Comparison of ENCODE assay signal across 13 cellular contexts in genomic region chr9:445033-445432, GRCh38. TPM values are rescaled to one million over a fixed set of nuclear protein-coding genes. Genes with fewer than 3 reads are reported as not detected.
DNase-seq lines count a peak whose midpoint lies in the region; ATAC-seq, FAIRE-seq and TF ChIP-seq lines count a peak whose summit lies in the region.
"Had no signal": no experiment of that assay in that cellular context is flagged by ENCODE, and none has a peak within 500 bp of the region (broad histone marks: within the 10 kb centered on the region; RNA-seq: fewer than 3 reads in every experiment).

No MANE protein-coding gene starts in this region.

- no peak for TF ChIP-seq POLR2A in A549 (IDR thresholded peaks at IDR 0.05; ENCODE audit: low read length)

- H3K4me2 ChIP-seq in A549 = peak overlapping the region; percentile 25

- CTCF ChIA-PET in A549 (lab: Yijun Ruan, JAX) = interaction anchor here (0.6 kb wide), 1 partner anchor 333 kb away, joined by 3 read pairs; no protein-coding TSS in a partner anchor

- peak in 1 of 2 experiments; percentile 20 for DNase-seq in A549 (ENCODE audit: low read depth in 1 of 2, low spot score in 1 of 2)
- DNase-seq in EH (ENCODE audit: low read depth) = peak; percentile 3
- peak; percentile 18 to 87 for DNase-seq in cardiac fibroblast (ENCODE audit: low read depth in 2 of 2)
- peak; percentile 46 for DNase-seq in kidney glomerular epithelial cell (lab: John Stamatoyannopoulos, UW)
- DNase-seq in stimulated activated CD4-positive, alpha-beta T cell treated with anti-CD3 and anti-CD28 coated beads, Interleukin-4, amount 100 ng/mL, for 24 hours = no peak
- DNase-seq in cerebellar cortex (ENCODE audit: low spot score) = no peak
- no peak for DNase-seq in GF-D8 (lab: John Stamatoyannopoulos, UW)
- DNase-seq: Caco-2, MM.1S, NCI-H510A treated with DMSO at 0.1 percent for 48 hours had no signal

- H3K27ac ChIP-seq in A549 = no peak overlapping the region; a peak in 1 of 6 replicates

- TF ChIP-seq CTCF in A549 (IDR thresholded peaks at IDR 0.05) (no peak), cardiac fibroblast (IDR thresholded peaks at IDR 0.05; ENCODE audit: low read depth, low read length) (no peak)

- FAIRE-seq in A549 (lab: Jason Lieb, UNC) = no peak
- FAIRE-seq: urothelium cell line had no signal

- peaks cover 27% of the 10 kb centered on the region; the same call in 2 of the 3 replicates for H3K4me1 ChIP-seq in A549

- H3K9me3 ChIP-seq in A549 = no peaks in the 10 kb centered on the region
- H3K9me3 ChIP-seq: Caco-2 had no signal

- ATAC-seq in A549 (no peak), GM18868 (IDR thresholded peaks at IDR 0.05; ENCODE audit: unreplicated experiment) (no peak)

- TF ChIP-seq RAD21 in A549 (conservative IDR thresholded peaks at IDR 0.05 in 1 of 2, IDR thresholded peaks at IDR 0.05 in 1 of 2) = no peak

- H3K4me3 ChIP-seq in A549 = no peak overlapping the region
- no peak overlapping the region for H3K4me3 ChIP-seq in cardiac fibroblast (replicated peaks in 1 of 2; ENCODE audit: low read depth in 2 of 2, low read length in 2 of 2)
- H3K4me3 ChIP-seq: lung had no signal

- WGBS in A549 (ENCODE audit: missing lambda C conversion rate) = 25% methylated on average over 3 of the region's 3 CpGs

- POLR2A ChIA-PET in A549 (lab: Yijun Ruan, JAX) = no interaction called here

- no peak for TF ChIP-seq EP300 in A549 (IDR thresholded peaks at IDR 0.05)

TF ChIP-seq in A549, 52 proteins besides CTCF, POLR2A, EP300 and RAD21:
- no peak for TF ChIP-seq JUNB (IDR thresholded peaks at IDR 0.05)
- TF ChIP-seq SMC3 (IDR thresholded peaks at IDR 0.05) = no peak
- no peak for TF ChIP-seq NFE2L2 (conservative IDR thresholded peaks at IDR 0.05; ENCODE audit: low read length)
- TF ChIP-seq ZFP36 (IDR thresholded peaks at IDR 0.05; ENCODE audit: borderline replicate concordance, partially characterized antibody) = no peak
- TF ChIP-seq, protein P1, sequence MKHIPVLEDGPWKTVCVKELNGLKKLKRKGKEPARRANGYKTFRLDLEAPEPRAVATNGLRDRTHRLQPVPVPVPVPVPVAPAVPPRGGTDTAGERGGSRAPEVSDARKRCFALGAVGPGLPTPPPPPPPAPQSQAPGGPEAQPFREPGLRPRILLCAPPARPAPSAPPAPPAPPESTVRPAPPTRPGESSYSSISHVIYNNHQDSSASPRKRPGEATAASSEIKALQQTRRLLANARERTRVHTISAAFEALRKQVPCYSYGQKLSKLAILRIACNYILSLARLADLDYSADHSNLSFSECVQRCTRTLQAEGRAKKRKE (CRISPR knock-in tag; IDR thresholded peaks at IDR 0.05; ENCODE audit: low read depth) = no peak
- TF ChIP-seq NPAS2 (CRISPR knock-in tag; IDR thresholded peaks at IDR 0.05; ENCODE audit: borderline replicate concordance) = no peak
- no peak for TF ChIP-seq CEBPB (IDR thresholded peaks at IDR 0.05)
- no peak for TF ChIP-seq HOXB5 (CRISPR knock-in tag; IDR thresholded peaks at IDR 0.05)
- TF ChIP-seq CHD4 (IDR thresholded peaks at IDR 0.05; ENCODE audit: borderline replicate concordance) = no peak
- no peak for TF ChIP-seq ZNF302 (CRISPR knock-in tag; IDR thresholded peaks at IDR 0.05)
- TF ChIP-seq RFX5 (IDR thresholded peaks at IDR 0.05) = no peak
- no peak for TF ChIP-seq NR3C1 (IDR thresholded peaks at IDR 0.05)
- no peak for TF ChIP-seq CBX8 (IDR thresholded peaks at IDR 0.05)
- no peak for TF ChIP-seq RARB (CRISPR knock-in tag; IDR thresholded peaks at IDR 0.05)
- TF ChIP-seq, protein P2, sequence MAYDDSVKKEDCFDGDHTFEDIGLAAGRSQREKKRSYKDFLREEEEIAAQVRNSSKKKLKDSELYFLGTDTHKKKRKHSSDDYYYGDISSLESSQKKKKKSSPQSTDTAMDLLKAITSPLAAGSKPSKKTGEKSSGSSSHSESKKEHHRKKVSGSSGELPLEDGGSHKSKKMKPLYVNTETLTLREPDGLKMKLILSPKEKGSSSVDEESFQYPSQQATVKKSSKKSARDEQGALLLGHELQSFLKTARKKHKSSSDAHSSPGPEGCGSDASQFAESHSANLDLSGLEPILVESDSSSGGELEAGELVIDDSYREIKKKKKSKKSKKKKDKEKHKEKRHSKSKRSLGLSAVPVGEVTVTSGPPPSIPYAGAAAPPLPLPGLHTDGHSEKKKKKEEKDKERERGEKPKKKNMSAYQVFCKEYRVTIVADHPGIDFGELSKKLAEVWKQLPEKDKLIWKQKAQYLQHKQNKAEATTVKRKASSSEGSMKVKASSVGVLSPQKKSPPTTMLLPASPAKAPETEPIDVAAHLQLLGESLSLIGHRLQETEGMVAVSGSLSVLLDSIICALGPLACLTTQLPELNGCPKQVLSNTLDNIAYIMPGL (CRISPR knock-in tag; IDR thresholded peaks at IDR 0.05; ENCODE audit: borderline replicate concordance) = no peak
- TF ChIP-seq TP53 (CRISPR knock-in tag; IDR thresholded peaks at IDR 0.05) = no peak
- no peak for TF ChIP-seq PHF8 (IDR thresholded peaks at IDR 0.05; ENCODE audit: borderline replicate concordance, low read depth)
- no peak for TF ChIP-seq ZSCAN20 (CRISPR knock-in tag; IDR thresholded peaks at IDR 0.05)

RNA-seq across cellular contexts. Expression of gene KANK1, which starts 59.5 kb away (rescaled TPM):
- polyA plus RNA-seq in A549 (2011; rRNA removed) (21.2 and 24.2 TPM in 2 replicates), A549 (2017; fragmentation: RNase III; extraction: RNeasy Plus Mini Kit Qiagen cat#74134 plus additional on column Dnase treatment) (12.0 to 14.9 TPM (median 14.7 TPM) in 3 replicates)
- 11.9 and 12.5 TPM in 2 replicates for polyA plus RNA-seq in A549 (2012; cell fraction: cytosol; rRNA removed)
- polyA plus RNA-seq in A549 (2012; cell fraction: nucleus; rRNA removed) = 27.3 and 29.7 TPM in 2 replicates
- 38.2 and 52.2 TPM in 2 replicates for polyA minus RNA-seq in A549 (2011; rRNA and poly(A)+ RNA removed)

Comparison
In these comparisons a context has a peak if more than half of its experiments do, and no peak if none do; other contexts are left out.
1. DNase-seq: peak in EH (single experiment), cardiac fibroblast (2 of 2) and kidney glomerular epithelial cell (single experiment); none in stimulated activated CD4-positive, alpha-beta T cell treated with anti-CD3 and anti-CD28 coated beads, Interleukin-4, amount 100 ng/mL, for 24 hours (single experiment), cerebellar cortex (single experiment) and GF-D8 (single experiment).